In genomic region chr6:24744911-24745310, GRCh38 we compare ENCODE assay signal across 17 cellular contexts. TPM values are rescaled to one million over a fixed set of nuclear protein-coding genes. Genes with fewer than 3 reads are reported as not detected.
A peak's percentile ranks its signal among the peaks of the same experiment; 100 is the strongest.
DNase-seq lines count a peak whose midpoint lies in the region; ATAC-seq, FAIRE-seq and TF ChIP-seq lines count a peak whose summit lies in the region.
"Had no signal": no experiment of that assay in that cellular context is flagged by ENCODE, and none has a peak within 500 bp of the region (broad histone marks: within the 10 kb centered on the region; RNA-seq: fewer than 3 reads in every experiment).

No MANE protein-coding gene starts in this region.

- TF ChIP-seq EP300 in ovary (IDR thresholded peaks at IDR 0.05), result no peak

- TF ChIP-seq CTCF in HFFc6 (IDR thresholded peaks at IDR 0.05) (no peak), ovary (IDR thresholded peaks at IDR 0.05) (no peak)

- intact Hi-C loops in left cardiac atrium (cut with DNase I), result no loop called here
- intact Hi-C loops in sciatic nerve (cut with DNase I), result no loop called here
- intact Hi-C loops in ovary (cut with DNase I), result no loop called here

- peaks cover 48% of the 10 kb centered on the region for H3K4me1 Mint-ChIP-seq in HFFc6 (ENCODE audit: low read depth)

- no peak overlapping the region for H3K4me3 Mint-ChIP-seq in HFFc6

- H3K9me3 ChIP-seq in ovary, result no peaks in the 10 kb centered on the region
- H3K9me3 ChIP-seq: Caco-2 had no signal

- WGBS in ovary, 3 donors, result 70 to 88% (median 83%) methylated on average over 5 of the region's 5 CpGs

- H3K27me3 Mint-ChIP-seq in HFFc6 (ENCODE audit: insufficient read depth), result no peaks in the 10 kb centered on the region; the same call in none of the 2 replicates

- no peaks in the 10 kb centered on the region for H3K36me3 ChIP-seq in ovary

- TF ChIP-seq POLR2A in ovary (IDR thresholded peaks at IDR 0.05) (no peak), GM12892 (IDR thresholded peaks at IDR 0.05; ENCODE audit: low read depth, low read length) (no peak)

- no peaks in the 10 kb centered on the region for H3K4me1 ChIP-seq in ovary (ENCODE audit: insufficient read depth)
- H3K4me1 ChIP-seq: Caco-2 had no signal

- H3K4me3 ChIP-seq in ovary, result no peak overlapping the region

- H3K36me3 Mint-ChIP-seq in HFFc6 (ENCODE audit: low read depth), result 0 out of 2 replicates have a peak, but pooled peaks cover 4% of the 10 kb centered on the region

- FAIRE-seq in GM12892 (lab: Jason Lieb, UNC), result no peak

- peak; percentile 48 to 65 for ATAC-seq in left cardiac atrium
- ATAC-seq in sciatic nerve, result peak; percentile 68

- H3K27ac Mint-ChIP-seq in HFFc6, result peak overlapping the region; percentile 11; the same call in 1 of the 2 replicates

- no peaks in the 10 kb centered on the region for H3K9me3 Mint-ChIP-seq in HFFc6

- no peaks in the 10 kb centered on the region for H3K27me3 ChIP-seq in ovary

- H3K27ac ChIP-seq in ovary, result no peak overlapping the region

- DNase-seq in HFFc6, result no peak
- peak; percentile 19 for DNase-seq in NOMO-1 treated with dmso at 0.1 percent for 144 hours (lab: John Stamatoyannopoulos, UW; ENCODE audit: unreplicated experiment)
- DNase-seq in left cardiac atrium, result no peak
- DNase-seq in sciatic nerve (ENCODE audit: low spot score), result no peak
- no peak for DNase-seq in ovary
- DNase-seq in DMS53 (lab: John Stamatoyannopoulos, UW), result no peak
- no peak for DNase-seq in GM12892 (ENCODE audit: insufficient read length)
- DNase-seq: activated naive CD4-positive, alpha-beta T cell; Caco-2; cortex of kidney; mesenchymal stem cell; NCI-H187 treated with DMSO at 0.1 percent for 48 hours; NCI-H446; retina; T1000 had no signal

RNA-seq across cellular contexts. Expression of gene C6orf62, which starts 26.0 kb away (rescaled TPM):
- total RNA-seq in HFFc6 (2021; fragmentation: NEBNext Ultra II Directional; extraction: Animal tissue kit (Norgen Biotek cat#: 25700)), result 100 to 1,000 TPM; 105 to 120 (median 115) TPM
- total RNA-seq in left cardiac atrium (10 to 100 TPM; 58.1 to 67.0 TPM), sciatic nerve (89.3 TPM), ovary (100 to 1,000 TPM in 1 of 7 donors, 10 to 100 TPM in 6; 40.6 to 101 (median 76.0) TPM)
- 10 to 100 TPM; 60.7 to 87.3 TPM for polyA plus RNA-seq in ovary
- polyA plus RNA-seq in GM12892 (2012; ENCODE audit: missing spikeins), result 86.2 TPM

RNA-seq across cellular contexts. Expression of gene GMNN, which starts 29.8 kb away (rescaled TPM):
- 10 to 100 TPM; 17.2 to 33.3 (median 27.4) TPM for total RNA-seq in HFFc6 (2021; fragmentation: NEBNext Ultra II Directional; extraction: Animal tissue kit (Norgen Biotek cat#: 25700))
- 10 to 100 TPM in 1 of 2 donors, 1 to 10 TPM in 1; 6.3 to 10.5 TPM for total RNA-seq in left cardiac atrium
- 10.9 TPM for total RNA-seq in sciatic nerve
- 10 to 100 TPM in 2 of 7 donors, 1 to 10 TPM in 5; 4.7 to 36.1 (median 8.8) TPM for total RNA-seq in ovary
- 10 to 100 TPM; 17.5 to 26.7 TPM for polyA plus RNA-seq in ovary
- polyA plus RNA-seq in GM12892 (2012; ENCODE audit: missing spikeins), result 56.7 TPM

RNA-seq across cellular contexts. Expression of gene ARMH2, which starts 53.8 kb away (rescaled TPM):
- not detected for total RNA-seq in HFFc6 (2021; fragmentation: NEBNext Ultra II Directional; extraction: Animal tissue kit (Norgen Biotek cat#: 25700))
- not detected for total RNA-seq in left cardiac atrium
- total RNA-seq in sciatic nerve, result not detected
- not detected for total RNA-seq in ovary
- not detected for polyA plus RNA-seq in ovary
- not detected for polyA plus RNA-seq in GM12892 (2012; ENCODE audit: missing spikeins)
- total RNA-seq: Caco-2, SK-MEL-5 had no signal
- polyA plus RNA-seq: esophagus had no signal
